In the genomic region with DNA sequence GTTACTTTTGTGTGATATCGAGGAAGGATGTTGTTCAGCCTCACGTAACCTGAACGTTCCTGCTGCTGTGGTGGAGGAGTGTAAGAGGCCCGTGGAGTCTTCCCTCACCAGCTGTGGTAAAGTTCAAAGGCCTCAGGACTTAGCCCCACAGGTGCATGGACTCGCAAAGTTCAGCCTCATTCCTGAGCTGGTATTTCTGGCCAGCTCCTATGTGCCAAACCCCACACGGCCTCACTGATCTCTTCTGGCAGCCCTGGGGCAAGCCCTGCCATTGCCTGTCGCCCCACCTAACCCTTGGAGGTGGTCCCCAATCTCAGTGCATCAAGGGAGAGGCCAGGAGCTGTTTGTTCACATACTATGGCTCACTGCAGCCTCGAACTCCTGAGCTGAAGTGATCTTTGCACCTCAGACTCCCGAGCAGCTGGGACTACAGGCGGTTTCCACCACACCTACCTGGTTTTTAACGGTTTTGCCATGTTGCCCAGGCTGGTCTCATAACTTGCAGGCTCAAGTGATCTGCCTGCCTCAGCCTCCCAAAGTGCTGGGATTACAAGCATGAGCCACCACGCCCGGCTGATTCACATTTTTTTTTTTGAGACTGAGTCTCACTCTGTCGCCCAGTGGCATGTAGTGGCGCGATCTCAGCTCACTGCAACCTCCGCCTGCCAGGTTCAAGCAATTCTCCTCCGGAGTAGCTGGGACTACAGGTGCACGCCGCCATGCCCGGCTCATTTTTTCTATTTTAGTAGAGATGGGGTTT, we compare ENCODE assay signal across 9 cellular contexts. TPM values are rescaled to one million over a fixed set of nuclear protein-coding genes. Genes with fewer than 3 reads are reported as not detected.
A peak's percentile ranks its signal among the peaks of the same experiment; 100 is the strongest.
DNase-seq lines count a peak whose midpoint lies in the region; ATAC-seq and TF ChIP-seq lines count a peak whose summit lies in the region.
"Had no signal": no experiment of that assay in that cellular context is flagged by ENCODE, and none has a peak within 500 bp of the region (broad histone marks: within the 10 kb centered on the region; RNA-seq: fewer than 3 reads in every experiment).

No MANE protein-coding gene starts in this region.

- no peaks in the 10 kb centered on the region for H3K36me3 Mint-ChIP-seq in CD4-positive, CD25-positive, alpha-beta regulatory T cell
- H3K36me3 Mint-ChIP-seq in naive thymus-derived CD8-positive, alpha-beta T cell, result peaks cover 0 to 24% (median 2%) of the 10 kb centered on the region in 3 donors

- H3K9me3 ChIP-seq in CD4-positive, CD25-positive, alpha-beta regulatory T cell (ENCODE audit: control insufficient read depth in 2 of 2, low read length in 2 of 2), result no peaks in the 10 kb centered on the region
- H3K9me3 ChIP-seq in MM.1S (replicated peaks; ENCODE audit: insufficient read depth, low read length), result no peaks in the 10 kb centered on the region

- POLR2A ChIA-PET in naive thymus-derived CD8-positive, alpha-beta T cell (lab: Charles Lee), result interaction anchor here (0.7 to 5.1 kb wide), 6 partner anchors 10 to 255 kb away, joined by 3 to 48 read pairs (median 26); partner anchors contain the start of genes DEAF1, IRF7, LMNTD2 and RASSF7

- peak overlapping the region; percentile 83 for H3K4me3 ChIP-seq in CD4-positive, CD25-positive, alpha-beta regulatory T cell (ENCODE audit: low read depth, low read length)
- H3K4me3 ChIP-seq in MM.1S (ENCODE audit: low read length) (peak overlapping the region; percentile 92; the same call in 1 of the 2 replicates), coronary artery (peak overlapping the region; percentile 85)

- H3K9me3 Mint-ChIP-seq in CD4-positive, CD25-positive, alpha-beta regulatory T cell, result peaks cover 0 to 2% (median 0%) of the 10 kb centered on the region in 7 donors
- H3K9me3 Mint-ChIP-seq in naive thymus-derived CD8-positive, alpha-beta T cell, result no peaks in the 10 kb centered on the region

- no peak for ATAC-seq in CD4-positive, CD25-positive, alpha-beta regulatory T cell (ENCODE audit: low read depth in 2 of 2)
- no peak for ATAC-seq in naive thymus-derived CD8-positive, alpha-beta T cell

- no peak overlapping the region for H3K27ac ChIP-seq in CD4-positive, CD25-positive, alpha-beta regulatory T cell (ENCODE audit: insufficient read depth, low read length, poor library complexity, severe bottlenecking)
- peak overlapping the region; percentile 34; the same call in 1 of the 2 replicates for H3K27ac ChIP-seq in MM.1S (ENCODE audit: low read length)
- H3K27ac ChIP-seq in coronary artery, result no peak overlapping the region

- no peak overlapping the region for H2AFZ ChIP-seq in MM.1S (ENCODE audit: low read length)

- no peak for DNase-seq in CD4-positive, CD25-positive, alpha-beta regulatory T cell
- peak; percentile 43 for DNase-seq in MM.1S
- DNase-seq in coronary artery (ENCODE audit: low spot score), result no peak
- no peak for DNase-seq in naive thymus-derived CD8-positive, alpha-beta T cell
- DNase-seq in NCI-H1694 treated with DMSO at 0.1 percent for 48 hours (lab: John Stamatoyannopoulos, UW), result no peak
- no peak for DNase-seq in LoVo (ENCODE audit: low spot score)
- DNase-seq in SHP77 (lab: John Stamatoyannopoulos, UW), result no peak
- no peak for DNase-seq in posterior cingulate gyrus
- DNase-seq: NCI-H526 treated with DMSO at 0.1 percent for 48 hours had no signal

- peaks cover 67% of the 10 kb centered on the region for H3K79me2 ChIP-seq in MM.1S (ENCODE audit: low read length)

- intact Hi-C loops in posterior cingulate gyrus (cut with DNase I), result no loop called here

- H3K36me3 ChIP-seq in CD4-positive, CD25-positive, alpha-beta regulatory T cell (ENCODE audit: control insufficient read depth, insufficient read depth, low read length), result peaks cover 18% of the 10 kb centered on the region
- peaks cover 3% of the 10 kb centered on the region; the same call in 1 of the 2 replicates for H3K36me3 ChIP-seq in MM.1S (replicated peaks; ENCODE audit: insufficient read depth, low read length)

- peak overlapping the region; percentile 33; the same call in 1 of the 2 replicates for H3K9ac ChIP-seq in MM.1S (ENCODE audit: low read length)

- no peaks in the 10 kb centered on the region for H3K27me3 ChIP-seq in CD4-positive, CD25-positive, alpha-beta regulatory T cell (ENCODE audit: control insufficient read depth, insufficient read depth, low read length)
- H3K27me3 ChIP-seq in MM.1S (replicated peaks; ENCODE audit: insufficient read depth, low read length), result 0 out of 2 replicates have a peak, but pooled peaks cover 8% of the 10 kb centered on the region

- H3K4me3 Mint-ChIP-seq in CD4-positive, CD25-positive, alpha-beta regulatory T cell, result peak overlapping the region; percentile 79 to 91 (median 86)
- H3K4me3 Mint-ChIP-seq in naive thymus-derived CD8-positive, alpha-beta T cell, result peak overlapping the region; percentile 81 to 91 (median 87)

- peaks cover 44% of the 10 kb centered on the region for H4K20me1 ChIP-seq in MM.1S (ENCODE audit: insufficient read depth, low read length)

- H3K27me3 Mint-ChIP-seq in CD4-positive, CD25-positive, alpha-beta regulatory T cell, result peaks cover 5% of the 10 kb centered on the region
- H3K27me3 Mint-ChIP-seq in naive thymus-derived CD8-positive, alpha-beta T cell, result peaks cover 0 to 2% (median 0%) of the 10 kb centered on the region in 5 donors

- TF ChIP-seq CTCF in MM.1S (IDR thresholded peaks at IDR 0.05; ENCODE audit: low read length) (no peak), coronary artery (IDR thresholded peaks at IDR 0.05) (no peak)

- peaks cover 4 to 57% (median 21%) of the 10 kb centered on the region in 4 donors for H3K4me1 Mint-ChIP-seq in CD4-positive, CD25-positive, alpha-beta regulatory T cell
- peaks cover 29 to 63% (median 59%) of the 10 kb centered on the region in 4 donors for H3K4me1 Mint-ChIP-seq in naive thymus-derived CD8-positive, alpha-beta T cell

- H3K4me2 ChIP-seq in MM.1S (ENCODE audit: low read depth, low read length), result peak overlapping the region; percentile 70

- H3K27ac Mint-ChIP-seq in CD4-positive, CD25-positive, alpha-beta regulatory T cell, result no peak overlapping the region
- H3K27ac Mint-ChIP-seq in naive thymus-derived CD8-positive, alpha-beta T cell, result peak overlapping the region in 9 of 10 donors; percentile 48 to 93 (median 77)

- no peaks in the 10 kb centered on the region for H3K9me2 ChIP-seq in MM.1S (replicated peaks; ENCODE audit: insufficient read depth, low read length)

- peaks cover 48% of the 10 kb centered on the region for H3K4me1 ChIP-seq in CD4-positive, CD25-positive, alpha-beta regulatory T cell (ENCODE audit: control insufficient read depth, insufficient read depth, low read length, poor library complexity, severe bottlenecking)
- peaks cover 16% of the 10 kb centered on the region for H3K4me1 ChIP-seq in MM.1S (ENCODE audit: low read length)

- no peaks in the 10 kb centered on the region for H3F3A ChIP-seq in MM.1S (ENCODE audit: insufficient read depth, low read length)

RNA-seq across cellular contexts. Expression of gene PHRF1, which starts 2.2 kb away (rescaled TPM):
- total RNA-seq in CD4-positive, CD25-positive, alpha-beta regulatory T cell, result 43.8 TPM
- 1 to 10 TPM; 3.8 to 6.0 (median 5.0) TPM for polyA plus RNA-seq in CD4-positive, CD25-positive, alpha-beta regulatory T cell
- 10 to 100 TPM; 48.9 to 54.7 TPM for total RNA-seq in naive thymus-derived CD8-positive, alpha-beta T cell
- 10 to 100 TPM in 1 of 3 donors, 1 to 10 TPM in 2; 3.5 to 19.8 (median 6.7) TPM for polyA plus RNA-seq in naive thymus-derived CD8-positive, alpha-beta T cell

RNA-seq across cellular contexts. Expression of gene RASSF7, which starts 17.7 kb away (rescaled TPM):
- total RNA-seq in CD4-positive, CD25-positive, alpha-beta regulatory T cell, result 27.2 TPM
- 10 to 100 TPM; 23.9 to 34.2 (median 31.8) TPM for polyA plus RNA-seq in CD4-positive, CD25-positive, alpha-beta regulatory T cell
- 10 to 100 TPM; 33.7 to 37.6 TPM for total RNA-seq in naive thymus-derived CD8-positive, alpha-beta T cell
- 10 to 100 TPM; 22.5 to 32.3 (median 24.2) TPM for polyA plus RNA-seq in naive thymus-derived CD8-positive, alpha-beta T cell

RNA-seq across cellular contexts. Expression of gene LMNTD2, which starts 17.9 kb away (rescaled TPM):
- total RNA-seq in CD4-positive, CD25-positive, alpha-beta regulatory T cell, result 5.1 TPM
- 1 to 10 TPM in 2 of 4 donors, under 1 TPM in 2; 0.79 to 1.4 (median 1.0) TPM for polyA plus RNA-seq in CD4-positive, CD25-positive, alpha-beta regulatory T cell
- total RNA-seq in naive thymus-derived CD8-positive, alpha-beta T cell, result 1 to 10 TPM; 6.5 to 7.2 TPM
- 1 to 10 TPM in 1 of 3 donors, under 1 TPM in 2; 0.96 to 1.9 (median 0.99) TPM for polyA plus RNA-seq in naive thymus-derived CD8-positive, alpha-beta T cell

RNA-seq across cellular contexts. Expression of gene IRF7, which starts 37.3 kb away (rescaled TPM):
- 120 TPM for total RNA-seq in CD4-positive, CD25-positive, alpha-beta regulatory T cell
- polyA plus RNA-seq in CD4-positive, CD25-positive, alpha-beta regulatory T cell, result 10 to 100 TPM; 27.2 to 38.9 (median 28.6) TPM
- 10 to 100 TPM; 55.0 to 55.2 TPM for total RNA-seq in naive thymus-derived CD8-positive, alpha-beta T cell
- polyA plus RNA-seq in naive thymus-derived CD8-positive, alpha-beta T cell, result 10 to 100 TPM; 19.8 to 38.6 (median 25.3) TPM

RNA-seq across cellular contexts. Expression of gene LRRC56, which starts 41.1 kb away (rescaled TPM):
- total RNA-seq in CD4-positive, CD25-positive, alpha-beta regulatory T cell, result 5.8 TPM
- 1 to 10 TPM in 2 of 4 donors, under 1 TPM in 2; 0.89 to 3.1 (median 1.8) TPM for polyA plus RNA-seq in CD4-positive, CD25-positive, alpha-beta regulatory T cell
- total RNA-seq in naive thymus-derived CD8-positive, alpha-beta T cell, result 1 to 10 TPM; 4.4 to 5.2 TPM
- polyA plus RNA-seq in naive thymus-derived CD8-positive, alpha-beta T cell, result 1 to 10 TPM in 1 of 3 donors, under 1 TPM in 2; 0.32 to 1.1 (median 0.44) TPM

Comparison
In these comparisons a context has a peak if more than half of its experiments do, and no peak if none do; other contexts are left out.
1. H3K27ac Mint-ChIP-seq: peak in naive thymus-derived CD8-positive, alpha-beta T cell (9 of 10); none in CD4-positive, CD25-positive, alpha-beta regulatory T cell (0 of 3).
2. Peak in every context shown above with its lines, with median percentiles within 50 percentile points of each other: H3K4me3 ChIP-seq.